ENCODE assay signal across 30 cellular contexts in genomic region chr15:40853241-40853890, GRCh38. TPM values are rescaled to one million over a fixed set of nuclear protein-coding genes. Genes with fewer than 3 reads are reported as not detected.
DNase-seq lines count a peak whose midpoint lies in the region; TF ChIP-seq lines count a peak whose summit lies in the region.
"Had no signal": no experiment of that assay in that cellular context is flagged by ENCODE, and none has a peak within 500 bp of the region (broad histone marks: within the 10 kb centered on the region; RNA-seq: fewer than 3 reads in every experiment).

No MANE protein-coding gene starts in this region.

- no peaks in the 10 kb centered on the region for H3K27me3 ChIP-seq in hepatocyte
- H3K27me3 ChIP-seq in neuronal stem cell (ENCODE audit: control insufficient read depth in 3 of 3, insufficient read depth in 3 of 3, low read depth in 1 of 3, low read length in 3 of 3) = peaks cover 0 to 39% (median 0%) of the 10 kb centered on the region in 3 experiments
- H3K27me3 ChIP-seq in transverse colon = no peaks in the 10 kb centered on the region
- H3K27me3 ChIP-seq in HAP-1 (ENCODE audit: low read depth) = no peaks in the 10 kb centered on the region
- H3K27me3 ChIP-seq in uterus = no peaks in the 10 kb centered on the region
- H3K27me3 ChIP-seq: BE2C had no signal

- H3K9me3 ChIP-seq in hepatocyte (ENCODE audit: low read depth) (no peaks in the 10 kb centered on the region), neuronal stem cell (replicated peaks in 1 of 2; ENCODE audit: control insufficient read depth in 2 of 2, insufficient read depth in 1 of 2, low read depth in 1 of 2, low read length in 2 of 2) (no peaks in the 10 kb centered on the region), transverse colon (no peaks in the 10 kb centered on the region), HAP-1 (no peaks in the 10 kb centered on the region), uterus (no peaks in the 10 kb centered on the region)
- H3K9me3 ChIP-seq: BE2C, SJSA1 had no signal

- H2BK15ac ChIP-seq in neuronal stem cell (ENCODE audit: low read length) = no peak overlapping the region

- H3K4me2 ChIP-seq in hepatocyte = no peak overlapping the region
- H3K4me2 ChIP-seq in neuronal stem cell (ENCODE audit: insufficient read depth, low read length, poor library complexity, severe bottlenecking) = no peak overlapping the region
- H3K4me2 ChIP-seq: KMS-11 had no signal

- H2BK120ac ChIP-seq in neuronal stem cell (ENCODE audit: low read depth, low read length) = no peak overlapping the region

- no peak overlapping the region for H2BK12ac ChIP-seq in neuronal stem cell (ENCODE audit: low read length)

- H4K20me1 ChIP-seq in hepatocyte (ENCODE audit: insufficient read depth, poor library complexity, severe bottlenecking) = no peaks in the 10 kb centered on the region

- peak; percentile 27 for DNase-seq in CD14-positive monocyte (ENCODE audit: low spot score)
- no peak for DNase-seq in hepatocyte (ENCODE audit: low spot score)
- no peak for DNase-seq in neuronal stem cell (ENCODE audit: low spot score)
- DNase-seq in transverse colon = no peak
- DNase-seq in HAP-1 (ENCODE audit: low spot score in 2 of 2) = no peak
- DNase-seq in GOT3 (lab: John Stamatoyannopoulos, UW) = no peak
- DNase-seq in uterus = no peak
- DNase-seq in cardiac septum (ENCODE audit: low spot score) = no peak
- DNase-seq: 8988T; ACHN; BE2C; CD4-positive, CD25-positive, alpha-beta regulatory T cell; DMS153; DND-41; GM23248; H9; HFFc6; NCI-H1048; NCI-H1417; NCI-H1694; NCI-H2029 treated with DMSO at 0.1 percent for 48 hours; NCI-H2227 treated with DMSO at 0.1 percent for 48 hours; NCI-H526 treated with DMSO at 0.1 percent for 48 hours; Right ventricle myocardium superior; RPMI8226 had no signal

- in situ Hi-C loops in transverse colon (cut with MboI; ENCODE audit: low pct_ligation_motif_present in 1 of 4, low pct_unique_long_range_greater_than_20kb in 1 of 4, low sequenced_read_pairs in 3 of 4) (no loop called here), HAP-1 (cut with MboI; ENCODE audit: low sequenced_read_pairs) (no loop called here)

- no peak overlapping the region for H3K4me3 Mint-ChIP-seq in CD14-positive monocyte
- H3K4me3 Mint-ChIP-seq: CD4-positive, CD25-positive, alpha-beta regulatory T cell; H9; HFFc6; IgD-negative memory B cell had no signal

- H3K4me3 ChIP-seq in hepatocyte (no peak overlapping the region), neuronal stem cell (ENCODE audit: low read length in 2 of 2) (no peak overlapping the region), transverse colon (no peak overlapping the region), HAP-1 (no peak overlapping the region), uterus (no peak overlapping the region)
- H3K4me3 ChIP-seq: GM23248, SJSA1 had no signal

- H3K79me1 ChIP-seq in neuronal stem cell (ENCODE audit: low read depth, low read length) = no peaks in the 10 kb centered on the region

- H3K27me3 Mint-ChIP-seq in CD14-positive monocyte (ENCODE audit: low read depth in 3 of 3) = peaks cover 1 to 3% (median 3%) of the 10 kb centered on the region in 3 donors
- H3K27me3 Mint-ChIP-seq: IgD-negative memory B cell had no signal

- TF ChIP-seq CTCF in CD14-positive monocyte (IDR thresholded peaks at IDR 0.05) = no peak
- no peak for TF ChIP-seq CTCF in hepatocyte (IDR thresholded peaks at IDR 0.05; ENCODE audit: poor library complexity)
- TF ChIP-seq CTCF in transverse colon (IDR thresholded peaks at IDR 0.05) = no peak
- no peak for TF ChIP-seq CTCF in uterus (IDR thresholded peaks at IDR 0.05)

- H3K27ac Mint-ChIP-seq in CD14-positive monocyte = no peak overlapping the region
- H3K27ac Mint-ChIP-seq: CD4-positive, CD25-positive, alpha-beta regulatory T cell; H9; HFFc6 had no signal

- H2AK5ac ChIP-seq in neuronal stem cell (ENCODE audit: low read depth, low read length) = peak overlapping the region; percentile 13

- H3K36me3 Mint-ChIP-seq in CD14-positive monocyte = peaks cover 55 to 81% of the 10 kb centered on the region in 2 donors

- H3K4me1 Mint-ChIP-seq in CD14-positive monocyte = peaks cover 14% of the 10 kb centered on the region

- no peaks in the 10 kb centered on the region for H3K36me3 ChIP-seq in hepatocyte (replicated peaks; ENCODE audit: insufficient read depth, low read depth)
- H3K36me3 ChIP-seq in neuronal stem cell (replicated peaks in 1 of 2; ENCODE audit: control insufficient read depth in 2 of 2, insufficient read depth in 2 of 2, low read length in 2 of 2) = no peaks in the 10 kb centered on the region
- peaks cover 0 to 7% (median 0%) of the 10 kb centered on the region in 4 donors for H3K36me3 ChIP-seq in transverse colon
- H3K36me3 ChIP-seq in HAP-1 (replicated peaks) = peaks cover 18% of the 10 kb centered on the region
- H3K36me3 ChIP-seq in uterus = no peaks in the 10 kb centered on the region
- H3K36me3 ChIP-seq: BE2C, SJSA1 had no signal

- H3K27ac ChIP-seq in hepatocyte (peak overlapping the region; percentile 71), neuronal stem cell (replicated peaks; ENCODE audit: low read length) (no peak overlapping the region), transverse colon (peak overlapping the region; percentile 58 to 81 (median 77)), uterus (no peak overlapping the region)
- H3K27ac ChIP-seq: GM23248, HL-60, KMS-11, SJSA1 had no signal

- no peak overlapping the region for H3K23ac ChIP-seq in neuronal stem cell (ENCODE audit: low read depth, low read length, poor library complexity)

- H2AFZ ChIP-seq in hepatocyte = no peak overlapping the region
- no peak overlapping the region for H2AFZ ChIP-seq in neuronal stem cell (ENCODE audit: low read length)
- H2AFZ ChIP-seq: GM23248 had no signal

- intact Hi-C loops in CD14-positive monocyte (cut with micrococcal nuclease) = no loop called here
- intact Hi-C loops in transverse colon (cut with DNase I; ENCODE audit: low total_unique reads) = no loop called here
- intact Hi-C loops in uterus (cut with DNase I; ENCODE audit: low total_unique reads) = no loop called here
- intact Hi-C loops in cardiac septum (cut with DNase I) = loop anchor here (10.0 kb wide), 1 partner anchor 331 kb away; no protein-coding TSS in a partner anchor

- no peak overlapping the region for H3K9ac ChIP-seq in neuronal stem cell (ENCODE audit: low read depth, low read length, poor library complexity)
- H3K9ac ChIP-seq: GM23248, KMS-11 had no signal

- no peak overlapping the region for H2BK5ac ChIP-seq in neuronal stem cell (ENCODE audit: low read length)

- TF ChIP-seq POLR2A in transverse colon (IDR thresholded peaks at IDR 0.05) (no peak), uterus (IDR thresholded peaks at IDR 0.05) (no peak)

- H3K9me2 ChIP-seq in hepatocyte (replicated peaks; ENCODE audit: insufficient read depth) = no peaks in the 10 kb centered on the region

- H4K91ac ChIP-seq in neuronal stem cell (ENCODE audit: low read depth, low read length, poor library complexity) = no peak overlapping the region

- no peaks in the 10 kb centered on the region for H3K9me3 Mint-ChIP-seq in CD14-positive monocyte
- H3K9me3 Mint-ChIP-seq: H9, HFFc6, IgD-negative memory B cell had no signal

- TF ChIP-seq EP300 in transverse colon (IDR thresholded peaks at IDR 0.05; ENCODE audit: low read depth) = no peak

- H3K79me2 ChIP-seq in hepatocyte = peaks cover 45% of the 10 kb centered on the region

- H3K4me1 ChIP-seq in hepatocyte (ENCODE audit: insufficient read depth) (peaks cover 22% of the 10 kb centered on the region), neuronal stem cell (ENCODE audit: control insufficient read depth in 2 of 2, insufficient read depth in 1 of 2, low read depth in 1 of 2, low read length in 2 of 2) (peaks cover 0 to 2% of the 10 kb centered on the region in 2 donors), transverse colon (peaks cover 3 to 65% (median 43%) of the 10 kb centered on the region in 4 donors), HAP-1 (no peaks in the 10 kb centered on the region), uterus (no peaks in the 10 kb centered on the region)
- H3K4me1 ChIP-seq: BE2C had no signal

- no peak overlapping the region for H3K14ac ChIP-seq in neuronal stem cell (ENCODE audit: low read length)

- no peak overlapping the region for H4K8ac ChIP-seq in neuronal stem cell (ENCODE audit: low read depth, low read length)

- no peak overlapping the region for H3K18ac ChIP-seq in neuronal stem cell (ENCODE audit: low read length)

- WGBS in hepatocyte (ENCODE audit: low lambda C conversion rate, missing lambda C conversion rate) = 90% methylated on average over 16 of the region's 16 CpGs
- no CpG with 5 or more reads among the region's 16 CpGs for WGBS in neuronal stem cell (ENCODE audit: extremely low coverage in 2 of 2, insufficient read length in 2 of 2, insufficient replicate concordance in 1 of 2), 2 donors
- WGBS in transverse colon (ENCODE audit: low coverage in 1 of 2), 2 donors = 90% methylated on average over 16 of the region's 16 CpGs; no CpG with 5 or more reads in 1 of the 2 donors

- no peak overlapping the region for H3K4ac ChIP-seq in neuronal stem cell (ENCODE audit: low read length)

RNA-seq across cellular contexts. Expression of gene SPINT1, which starts 9.5 kb away (rescaled TPM):
- polyA plus RNA-seq in CD14-positive monocyte = 10 to 100 TPM; 17.1 to 21.5 TPM
- 155 and 197 TPM in 2 replicates for total RNA-seq in hepatocyte
- polyA plus RNA-seq in hepatocyte = 233 and 252 TPM in 2 replicates
- polyA plus RNA-seq in neuronal stem cell (2013, experiment 1 of 2) = 3.1 TPM
- polyA plus RNA-seq in neuronal stem cell (2013, experiment 2 of 2) = 3.1 TPM
- 100 to 1,000 TPM; 285 to 729 (median 580) TPM for total RNA-seq in transverse colon
- total RNA-seq in uterus = 10 to 100 TPM in 1 of 4 donors, 1 to 10 TPM in 2, not detected in 1; 2.0 to 38.1 (median 2.3) TPM
- total RNA-seq in cardiac septum = 0.59 TPM

RNA-seq across cellular contexts. Expression of gene RHOV, which starts 20.7 kb away (rescaled TPM):
- polyA plus RNA-seq in CD14-positive monocyte = not detected
- total RNA-seq in hepatocyte = 1.2 and 1.7 TPM in 2 replicates
- 5.7 and 6.1 TPM in 2 replicates for polyA plus RNA-seq in hepatocyte
- 0.38 TPM for polyA plus RNA-seq in neuronal stem cell (2013, experiment 1 of 2)
- polyA plus RNA-seq in neuronal stem cell (2013, experiment 2 of 2) = 0.37 TPM
- total RNA-seq in transverse colon = 1 to 10 TPM; 2.7 to 6.7 (median 4.0) TPM
- under 1 TPM in 1 of 4 donors, not detected in 3; 0.76 TPM for total RNA-seq in uterus
- 0.13 TPM for total RNA-seq in cardiac septum
- total RNA-seq: CD4-positive, CD25-positive, alpha-beta regulatory T cell; GM23248; Right ventricle myocardium superior; SJSA1 had no signal
- polyA plus RNA-seq: GM23248, IgD-negative memory B cell had no signal

RNA-seq across cellular contexts. Expression of gene PPP1R14D, which starts 24.9 kb away (rescaled TPM):
- polyA plus RNA-seq in CD14-positive monocyte = not detected
- total RNA-seq in hepatocyte = 0.24 TPM in 1 of 2 replicates, not detected in the other
- 0.47 TPM in 1 of 2 replicates, not detected in the other for polyA plus RNA-seq in hepatocyte
- not detected for polyA plus RNA-seq in neuronal stem cell (2013, experiment 1 of 2)
- 0.07 TPM for polyA plus RNA-seq in neuronal stem cell (2013, experiment 2 of 2)
- total RNA-seq in transverse colon = 100 to 1,000 TPM in 3 of 4 donors, 10 to 100 TPM in 1; 19.5 to 256 (median 144) TPM
- not detected for total RNA-seq in uterus
- not detected for total RNA-seq in cardiac septum
- total RNA-seq: CD4-positive, CD25-positive, alpha-beta regulatory T cell; GM23248; H9; HFFc6; NCI-H460; Right ventricle myocardium superior; SJSA1 had no signal
- polyA plus RNA-seq: CD4-positive, CD25-positive, alpha-beta regulatory T cell; GM23248 had no signal

RNA-seq across cellular contexts. Expression of gene VPS18, which starts 40.9 kb away (rescaled TPM):
- 10 to 100 TPM; 21.8 to 22.8 TPM for polyA plus RNA-seq in CD14-positive monocyte
- 38.3 and 40.1 TPM in 2 replicates for total RNA-seq in hepatocyte
- polyA plus RNA-seq in hepatocyte = 34.6 and 40.3 TPM in 2 replicates
- 6.1 TPM for polyA plus RNA-seq in neuronal stem cell (2013, experiment 1 of 2)
- polyA plus RNA-seq in neuronal stem cell (2013, experiment 2 of 2) = 6.0 TPM
- total RNA-seq in transverse colon = 10 to 100 TPM; 18.3 to 58.7 (median 21.0) TPM
- total RNA-seq in uterus = 10 to 100 TPM in 2 of 4 donors, 1 to 10 TPM in 2; 3.8 to 33.3 (median 17.3) TPM
- 16.0 TPM for total RNA-seq in cardiac septum

RNA-seq across cellular contexts. Expression of gene DNAJC17, which starts 46.1 kb away (rescaled TPM):
- polyA plus RNA-seq in CD14-positive monocyte = 10 to 100 TPM; 15.7 to 21.5 TPM
- total RNA-seq in hepatocyte = 18.3 and 36.5 TPM in 2 replicates
- polyA plus RNA-seq in hepatocyte = 53.9 and 59.2 TPM in 2 replicates
- polyA plus RNA-seq in neuronal stem cell (2013, experiment 1 of 2) = 41.3 TPM
- polyA plus RNA-seq in neuronal stem cell (2013, experiment 2 of 2) = 37.8 TPM
- 10 to 100 TPM in 3 of 4 donors, 1 to 10 TPM in 1; 6.0 to 56.9 (median 22.3) TPM for total RNA-seq in transverse colon
- 10 to 100 TPM in 3 of 4 donors, 1 to 10 TPM in 1; 6.1 to 79.4 (median 32.5) TPM for total RNA-seq in uterus
- 19.1 TPM for total RNA-seq in cardiac septum

Comparison
In these comparisons a context has a peak if more than half of its experiments do, and no peak if none do; other contexts are left out.
1. H3K27ac ChIP-seq: peak in hepatocyte (single experiment) and transverse colon (4 of 4); none in neuronal stem cell (single experiment) and uterus (0 of 2).
2. RNA of gene PPP1R14D, which starts 24.9 kb away (total RNA-seq): 19.5 to 256 TPM in transverse colon; 0.24 TPM in hepatocyte, not detected in uterus and not detected in cardiac septum (single experiment); every median in the first group is over 10 times any median in the second.